12 cellular contexts compared by ENCODE assay signal in genomic region chr14:101968186-101968585, GRCh38. TPM values are rescaled to one million over a fixed set of nuclear protein-coding genes. Genes with fewer than 3 reads are reported as not detected.
DNase-seq lines count a peak whose midpoint lies in the region; ATAC-seq and TF ChIP-seq lines count a peak whose summit lies in the region.
"Had no signal": no experiment of that assay in that cellular context is flagged by ENCODE, and none has a peak within 500 bp of the region (broad histone marks: within the 10 kb centered on the region; RNA-seq: fewer than 3 reads in every experiment).

No MANE protein-coding gene starts in this region.

- in situ Hi-C loops in brain microvascular endothelial cell (cut with HindIII; ENCODE audit: low pct_ligation_motif_present, low sequenced_read_pairs) = no loop called here

- H3K4me2 ChIP-seq in hepatocyte = no peak overlapping the region

- H3K79me2 ChIP-seq in hepatocyte = peaks cover 84% of the 10 kb centered on the region

- no peaks in the 10 kb centered on the region for H3K9me3 ChIP-seq in HEK293 (ENCODE audit: control insufficient read depth, insufficient read depth, low read depth, low read length)
- H3K9me3 ChIP-seq in hepatocyte (ENCODE audit: low read depth) = no peaks in the 10 kb centered on the region
- H3K9me3 ChIP-seq: tibial nerve had no signal

- DNase-seq in activated CD4-positive, alpha-beta T cell treated with anti-CD3 and anti-CD28 coated beads, Interleukin-2, amount 10 ng/mL, durations not matched to agents 24 days and 14 days = no peak
- DNase-seq in activated CD4-positive, alpha-beta T cell treated with anti-CD3 and anti-CD28 coated beads, Interleukin-2, amount 50 U/mL, for 1 hour = no peak
- no peak for DNase-seq in osteocyte (ENCODE audit: extremely low spot score, unreplicated experiment)
- no peak for DNase-seq in hepatocyte (ENCODE audit: low spot score)
- DNase-seq in brain microvascular endothelial cell = no peak
- DNase-seq: kidney, NCI-H2029, small intestine had no signal

- intact Hi-C loops in activated CD4-positive, alpha-beta T cell treated with anti-CD3 and anti-CD28 coated beads, Interleukin-2, amount 10 ng/mL, durations not matched to agents 24 days and 14 days (cut with micrococcal nuclease) = no loop called here

- POLR2A ChIA-PET in HEK293 (lab: Yijun Ruan, JAX) = no interaction called here

- H3K9me3 Mint-ChIP-seq in activated CD4-positive, alpha-beta T cell treated with anti-CD3 and anti-CD28 coated beads, Interleukin-2, amount 10 ng/mL, durations not matched to agents 24 days and 14 days = no peaks in the 10 kb centered on the region
- H3K9me3 Mint-ChIP-seq in brain = no peaks in the 10 kb centered on the region
- H3K9me3 Mint-ChIP-seq in osteocyte (ENCODE audit: unreplicated experiment) = no peaks in the 10 kb centered on the region

- H3K27me3 ChIP-seq in hepatocyte (no peaks in the 10 kb centered on the region), brain microvascular endothelial cell (replicated peaks) (no peaks in the 10 kb centered on the region)
- H3K27me3 ChIP-seq: tibial nerve had no signal

- 89% methylated on average over 4 of the region's 4 CpGs for WGBS in hepatocyte (ENCODE audit: low lambda C conversion rate, missing lambda C conversion rate)

- peak overlapping the region; percentile 73 for H3K27ac Mint-ChIP-seq in activated CD4-positive, alpha-beta T cell treated with anti-CD3 and anti-CD28 coated beads, Interleukin-2, amount 10 ng/mL, durations not matched to agents 24 days and 14 days
- H3K27ac Mint-ChIP-seq in brain (peak overlapping the region in 4 of 5 experiments; percentile 42 to 86 (median 70)), osteocyte (ENCODE audit: unreplicated experiment) (peak overlapping the region; percentile 44)

- H3K4me3 ChIP-seq in HEK293 (ENCODE audit: low read depth, low read length) (no peak overlapping the region), hepatocyte (no peak overlapping the region), brain microvascular endothelial cell (ENCODE audit: low read depth, low read length) (no peak overlapping the region)
- H3K4me3 ChIP-seq: tibial nerve had no signal

- H3K36me3 ChIP-seq in HEK293 (ENCODE audit: control insufficient read depth in 2 of 2, insufficient read depth in 1 of 2, low read length in 2 of 2) (peaks cover 0 to 24% of the 10 kb centered on the region in 2 experiments; a peak in 2 of 3 replicates), hepatocyte (replicated peaks; ENCODE audit: insufficient read depth, low read depth) (no peaks in the 10 kb centered on the region), brain microvascular endothelial cell (replicated peaks) (peaks cover 13% of the 10 kb centered on the region)

- H3K36me3 Mint-ChIP-seq in activated CD4-positive, alpha-beta T cell treated with anti-CD3 and anti-CD28 coated beads, Interleukin-2, amount 10 ng/mL, durations not matched to agents 24 days and 14 days (ENCODE audit: low read depth) = peaks cover 15% of the 10 kb centered on the region
- peaks cover 34% of the 10 kb centered on the region for H3K36me3 Mint-ChIP-seq in brain
- H3K36me3 Mint-ChIP-seq in osteocyte (ENCODE audit: unreplicated experiment) = peaks cover 12% of the 10 kb centered on the region

- H3K27me3 Mint-ChIP-seq in activated CD4-positive, alpha-beta T cell treated with anti-CD3 and anti-CD28 coated beads, Interleukin-2, amount 10 ng/mL, durations not matched to agents 24 days and 14 days = no peaks in the 10 kb centered on the region
- H3K27me3 Mint-ChIP-seq in brain (no peaks in the 10 kb centered on the region), osteocyte (ENCODE audit: unreplicated experiment) (no peaks in the 10 kb centered on the region)

- peaks cover 57% of the 10 kb centered on the region for H4K20me1 ChIP-seq in hepatocyte (ENCODE audit: insufficient read depth, poor library complexity, severe bottlenecking)

- H3K4me1 Mint-ChIP-seq in activated CD4-positive, alpha-beta T cell treated with anti-CD3 and anti-CD28 coated beads, Interleukin-2, amount 10 ng/mL, durations not matched to agents 24 days and 14 days = peaks cover 38% of the 10 kb centered on the region
- H3K4me1 Mint-ChIP-seq in brain (peaks cover 78% of the 10 kb centered on the region), osteocyte (ENCODE audit: unreplicated experiment) (peaks cover 73% of the 10 kb centered on the region)

- TF ChIP-seq CTCF in HEK293 (tag by site-specific recombination; IDR thresholded peaks at IDR 0.05) = no peak
- TF ChIP-seq CTCF in brain (conservative IDR thresholded peaks at IDR 0.05) = no peak
- TF ChIP-seq CTCF in osteocyte (IDR thresholded peaks at IDR 0.05) = no peak
- TF ChIP-seq CTCF in hepatocyte (IDR thresholded peaks at IDR 0.05; ENCODE audit: poor library complexity) = no peak
- TF ChIP-seq CTCF in brain microvascular endothelial cell (IDR thresholded peaks at IDR 0.05; ENCODE audit: low read depth, low read length, missing control alignments) = no peak

- CTCF ChIA-PET in HEK293 (lab: Yijun Ruan, JAX) = no interaction called here

- H2AFZ ChIP-seq in hepatocyte = no peak overlapping the region

- H3K4me1 ChIP-seq in HEK293 (ENCODE audit: control insufficient read depth, insufficient read depth, low read length) (peaks cover 16% of the 10 kb centered on the region; the same call in 1 of the 2 replicates), hepatocyte (ENCODE audit: insufficient read depth) (peaks cover 17% of the 10 kb centered on the region)

- H3K4me3 Mint-ChIP-seq in activated CD4-positive, alpha-beta T cell treated with anti-CD3 and anti-CD28 coated beads, Interleukin-2, amount 10 ng/mL, durations not matched to agents 24 days and 14 days = peak overlapping the region; percentile 5
- H3K4me3 Mint-ChIP-seq in brain (peak overlapping the region; percentile 49 to 95 (median 69)), osteocyte (ENCODE audit: unreplicated experiment) (no peak overlapping the region)

- H3K27ac ChIP-seq in HEK293 (ENCODE audit: extremely low read depth, low read depth, low read length) = no peak overlapping the region
- no peak overlapping the region for H3K27ac ChIP-seq in hepatocyte
- H3K27ac ChIP-seq in brain microvascular endothelial cell = no peak overlapping the region
- H3K27ac ChIP-seq: tibial nerve had no signal

- no peak for ATAC-seq in HG03159 (IDR thresholded peaks at IDR 0.05; ENCODE audit: unreplicated experiment)

- no peaks in the 10 kb centered on the region for H3K9me2 ChIP-seq in hepatocyte (replicated peaks; ENCODE audit: insufficient read depth)

TF ChIP-seq in HEK293, 187 proteins besides CTCF, POLR2A, EP300 and RAD21:
- TF ChIP-seq ZNF600 (tag by site-specific recombination; IDR thresholded peaks at IDR 0.05) (peak; percentile 82), ZIC2 (tag by site-specific recombination; IDR thresholded peaks at IDR 0.05) (peak; percentile 58), ZNF449 (tag by site-specific recombination; IDR thresholded peaks at IDR 0.05) (no peak), ZNF510 (tag by site-specific recombination; IDR thresholded peaks at IDR 0.05; ENCODE audit: insufficient replicate concordance) (no peak), ZNF132 (tag by site-specific recombination; IDR thresholded peaks at IDR 0.05; ENCODE audit: borderline replicate concordance) (no peak), ZFHX2 (tag by site-specific recombination; conservative IDR thresholded peaks at IDR 0.05) (no peak)
TF ChIP-seq in HEK293: peak in this region for 2.

RNA-seq across cellular contexts. Expression of gene DYNC1H1, which starts 3.8 kb away (rescaled TPM):
- total RNA-seq in activated CD4-positive, alpha-beta T cell treated with anti-CD3 and anti-CD28 coated beads, Interleukin-2, amount 10 ng/mL, durations not matched to agents 24 days and 14 days = 265 and 272 TPM in 2 replicates
- polyA plus RNA-seq in brain (ENCODE audit: insufficient read depth, low read depth, low replicate concordance) = 625 TPM
- total RNA-seq in osteocyte = 821 and 886 TPM in 2 replicates
- 342 and 405 TPM in 2 replicates for total RNA-seq in hepatocyte
- polyA plus RNA-seq in hepatocyte = 141 and 164 TPM in 2 replicates
